Comparison of ENCODE assay signal across 6 cellular contexts in genomic region chr14:44361083-44361482, GRCh38.
"Had no signal": no experiment of that assay in that cellular context is flagged by ENCODE, and none has a peak within 500 bp of the region (broad histone marks: within the 10 kb centered on the region; RNA-seq: fewer than 3 reads in every experiment).

No MANE protein-coding gene starts in this region.

- ATAC-seq: GM23338, K562 had no signal

- DNase-seq: H9, HCEC 1CT, IMR-90, KG1 had no signal
